24 cellular contexts compared by ENCODE assay signal in genomic region chr5:171684169-171684568, GRCh38.
"Had no signal": no experiment of that assay in that cellular context is flagged by ENCODE, and none has a peak within 500 bp of the region (broad histone marks: within the 10 kb centered on the region; RNA-seq: fewer than 3 reads in every experiment).

No MANE protein-coding gene starts in this region.

- DNase-seq: stimulated activated CD4-positive, alpha-beta T cell treated with anti-CD3 and anti-CD28 coated beads, Interleukin-2, amount 100 ng/mL, for 48 hours; stimulated activated CD4-positive, alpha-beta T cell treated with anti-CD3 and anti-CD28 coated beads, Interleukin-4, amount 100 ng/mL, for 1 hour; stimulated activated CD4-positive, alpha-beta T cell treated with anti-CD3 and anti-CD28 coated beads, Interleukin-4, amount 100 ng/mL, for 24 hours; stimulated activated CD4-positive, alpha-beta T cell treated with anti-CD3 and anti-CD28 coated beads, Interleukin-4, amount 100 ng/mL, for 4 hours; stimulated activated CD8-positive, alpha-beta memory T cell treated with anti-CD3 and anti-CD28 coated beads, Interleukin-4, amount 100 ng/mL, for 48 hours; stimulated activated naive B cell treated with anti-CD40 and anti-IgM and Interleukin-4, amounts not matched to agents 10 μg/mL and 1 μg/mL and 100 μg/mL, for 72 hours; stimulated activated naive CD4-positive, alpha-beta T cell; stimulated activated naive CD4-positive, alpha-beta T cell treated with Interleukin-2 at 50 U/mL for 16 hours; stimulated activated naive CD8-positive, alpha-beta T cell treated with anti-CD3 and anti-CD28 coated beads, Interleukin-15, amount 100 ng/mL, for 72 hours; stimulated activated naive CD8-positive, alpha-beta T cell treated with anti-CD3 and anti-CD28 coated beads, Interleukin-15, Interleukin-2, amounts not matched to agents 100 U/mL and 50 U/mL, for 24 hours; stomach; substantia nigra; testis; thyroid gland; transverse colon; trophoblast cell; upper lobe of left lung; upper lobe of right lung; uterus had no signal

- H3K9me3 ChIP-seq: stomach, suprapubic skin, testis, thoracic aorta, thyroid gland, tibial artery, tibial nerve, transverse colon, upper lobe of left lung, upper lobe of right lung, uterus, vagina had no signal

- H3K4me1 ChIP-seq: stomach, testis, thyroid gland, transverse colon, upper lobe of left lung, upper lobe of right lung, uterus, vagina had no signal

- H3K36me3 ChIP-seq: stomach, suprapubic skin, thoracic aorta, thyroid gland, tibial artery, tibial nerve, transverse colon, upper lobe of left lung, upper lobe of right lung, uterus, vagina had no signal

- H3K4me3 ChIP-seq: stomach, suprapubic skin, testis, thoracic aorta, thyroid gland, tibial artery, tibial nerve, transverse colon, upper lobe of left lung, upper lobe of right lung, uterus, vagina had no signal

- H3K27ac ChIP-seq: stomach, suprapubic skin, testis, thoracic aorta, thyroid gland, tibial artery, tibial nerve, transverse colon, upper lobe of left lung, upper lobe of right lung, uterus, vagina had no signal
